In genomic region chr5:1644810-1645571, GRCh38 we compare ENCODE assay signal across 8 cellular contexts.
DNase-seq lines count a peak whose midpoint lies in the region; ATAC-seq and TF ChIP-seq lines count a peak whose summit lies in the region.

No MANE protein-coding gene starts in this region.

- peak; percentile 96 for TF ChIP-seq CTCF in GM10266 (IDR thresholded peaks at IDR 0.05; ENCODE audit: control insufficient read depth, insufficient read depth, low read depth, missing control alignments)
- peak; percentile 61 to 93 (median 86) for TF ChIP-seq CTCF in body of pancreas (IDR thresholded peaks at IDR 0.05)

- H3K9me3 ChIP-seq in body of pancreas, result no peaks in the 10 kb centered on the region
- no peaks in the 10 kb centered on the region for H3K9me3 ChIP-seq in iPS-18a (ENCODE audit: control insufficient read depth, low read depth, low read length)
- no peaks in the 10 kb centered on the region for H3K9me3 ChIP-seq in skeletal muscle satellite cell (replicated peaks; ENCODE audit: low read length)

- 6 to 16% methylated on average over 7 to 48 of the region's 52 CpGs for WGBS in body of pancreas, 2 donors

- H3K36me3 ChIP-seq in body of pancreas (replicated peaks in 1 of 2; ENCODE audit: insufficient read depth in 1 of 2, low read depth in 2 of 2), result no peaks in the 10 kb centered on the region
- no peaks in the 10 kb centered on the region for H3K36me3 ChIP-seq in iPS-18a (ENCODE audit: control insufficient read depth, low read depth, low read length)
- H3K36me3 ChIP-seq in skeletal muscle satellite cell (ENCODE audit: insufficient read depth, low read length), result no peaks in the 10 kb centered on the region

- peaks cover 0 to 23% of the 10 kb centered on the region in 2 donors for H3K27me3 ChIP-seq in body of pancreas
- peaks cover 35% of the 10 kb centered on the region for H3K27me3 ChIP-seq in iPS-18a (ENCODE audit: control insufficient read depth, insufficient read depth, low read length)
- H3K27me3 ChIP-seq in skeletal muscle satellite cell (ENCODE audit: control insufficient read depth, insufficient read depth, low read length), result peaks cover 38% of the 10 kb centered on the region

- peak overlapping the region; percentile 95 for H3K4me2 ChIP-seq in skeletal muscle satellite cell (ENCODE audit: low read length)

- H3K9ac ChIP-seq in iPS-18a (ENCODE audit: low read length) (no peak overlapping the region), skeletal muscle satellite cell (ENCODE audit: low read depth, low read length) (no peak overlapping the region)

- ATAC-seq in HG02678 (IDR thresholded peaks at IDR 0.05; ENCODE audit: unreplicated experiment) (peak; percentile 77), body of pancreas (peak; percentile 91), HG03457 (IDR thresholded peaks at IDR 0.05; ENCODE audit: unreplicated experiment) (no peak)

- peaks cover 11% of the 10 kb centered on the region for H3K4me1 ChIP-seq in body of pancreas
- peaks cover 13% of the 10 kb centered on the region for H3K4me1 ChIP-seq in iPS-18a (ENCODE audit: control insufficient read depth, low read depth, low read length)
- H3K4me1 ChIP-seq in skeletal muscle satellite cell (ENCODE audit: control insufficient read depth, insufficient read depth, low read length), result peaks cover 9% of the 10 kb centered on the region

- DNase-seq in GM10266 (ENCODE audit: extremely low spot score) (peak; percentile 88), NCI-H2081 (lab: John Stamatoyannopoulos, UW) (peak; percentile 90 to 93), UCSD-AML1 (lab: John Stamatoyannopoulos, UW; ENCODE audit: unreplicated experiment) (peak; percentile 76), body of pancreas (peak; percentile 81 to 86 (median 83))

- H3K27ac ChIP-seq in body of pancreas, result no peak overlapping the region
- no peak overlapping the region for H3K27ac ChIP-seq in iPS-18a (ENCODE audit: low read length)

- TF ChIP-seq POLR2A in body of pancreas (IDR thresholded peaks at IDR 0.05), result no peak

- H3K4me3 ChIP-seq in body of pancreas (no peak overlapping the region), iPS-18a (ENCODE audit: low read length) (peak overlapping the region; percentile 54), skeletal muscle satellite cell (ENCODE audit: low read length) (peak overlapping the region; percentile 64)

- intact Hi-C loops in body of pancreas (cut with DNase I), result loop anchor here (5.0 kb wide), 1 partner anchor 468 kb away; no protein-coding TSS in a partner anchor

Comparison
In these comparisons a context has a peak if more than half of its experiments do, and no peak if none do; other contexts are left out.
1. H3K4me3 ChIP-seq: peak in iPS-18a (single experiment) and skeletal muscle satellite cell (single experiment); none in body of pancreas (0 of 2).
2. Peak in every context shown above with its lines, with median percentiles within 50 percentile points of each other: DNase-seq.